In the genomic region with DNA sequence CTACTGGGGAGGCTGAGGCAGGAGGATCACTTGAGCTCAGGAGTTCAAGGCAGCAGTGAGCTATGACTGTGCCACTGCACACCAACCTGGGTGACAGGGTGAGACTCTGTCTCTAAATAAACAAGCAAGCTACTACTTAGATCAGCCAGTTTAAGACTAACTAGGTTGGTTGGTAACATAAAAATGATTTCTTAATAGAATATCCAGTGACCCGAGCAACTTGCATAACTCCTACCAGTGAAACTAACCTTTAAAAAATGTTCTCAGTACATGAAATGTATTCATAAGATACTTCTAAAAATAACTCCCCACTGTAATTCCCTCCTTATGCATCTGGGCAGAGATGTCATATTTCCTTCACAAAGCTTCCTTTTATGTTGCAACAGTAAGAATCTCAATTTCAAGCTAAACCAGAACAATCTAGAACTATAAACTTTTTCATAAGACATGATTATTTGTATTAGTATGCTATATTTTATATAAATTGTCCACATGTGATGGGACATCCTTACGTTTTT, we compare ENCODE assay signal across 8 cellular contexts. TPM values are rescaled to one million over a fixed set of nuclear protein-coding genes. Genes with fewer than 3 reads are reported as not detected.
DNase-seq lines count a peak whose midpoint lies in the region; ATAC-seq and TF ChIP-seq lines count a peak whose summit lies in the region.

No MANE protein-coding gene starts in this region.

- in situ Hi-C loops in gastrocnemius medialis (cut with MboI; ENCODE audit: low sequenced_read_pairs in 4 of 4), result no loop called here

- no peak overlapping the region for H3K4me3 ChIP-seq in esophagus squamous epithelium
- no peak overlapping the region for H3K4me3 ChIP-seq in gastrocnemius medialis

- H3K9me3 ChIP-seq in esophagus squamous epithelium (no peaks in the 10 kb centered on the region), gastrocnemius medialis (no peaks in the 10 kb centered on the region)

- TF ChIP-seq CTCF in esophagus squamous epithelium (IDR thresholded peaks at IDR 0.05) (no peak), gastrocnemius medialis (IDR thresholded peaks at IDR 0.05 in 4 of 5, conservative IDR thresholded peaks at IDR 0.05 in 1 of 5) (no peak)

- intact Hi-C loops in Right ventricle myocardium inferior (cut with DNase I) (no loop called here), cardiac septum (cut with DNase I) (no loop called here), esophagus squamous epithelium (cut with DNase I) (no loop called here), gastrocnemius medialis (cut with DNase I; ENCODE audit: low total_unique reads) (no loop called here)

- H3K27ac ChIP-seq in esophagus squamous epithelium, result peak overlapping the region in 3 of 4 donors; percentile 38 to 62 (median 51)
- peak overlapping the region; percentile 62 to 74 (median 64) for H3K27ac ChIP-seq in gastrocnemius medialis

- no peaks in the 10 kb centered on the region for H3K27me3 ChIP-seq in esophagus squamous epithelium
- H3K27me3 ChIP-seq in gastrocnemius medialis, result no peaks in the 10 kb centered on the region

- ATAC-seq in Right ventricle myocardium inferior (peak; percentile 42), gastrocnemius medialis (peak; percentile 85 to 98)

- no peak for DNase-seq in Right ventricle myocardium inferior (ENCODE audit: missing footprints)
- DNase-seq in cardiac septum (ENCODE audit: low spot score), result no peak
- peak; percentile 57 for DNase-seq in RPMI7951 (ENCODE audit: low read depth)
- no peak for DNase-seq in esophagus squamous epithelium (lab: John Stamatoyannopoulos, UW)
- no peak for DNase-seq in gastrocnemius medialis
- DNase-seq in OCI-M2 (lab: John Stamatoyannopoulos, UW; ENCODE audit: unreplicated experiment), result no peak
- no peak for DNase-seq in NCI-H748 treated with DMSO at 0.1 percent for 48 hours (lab: John Stamatoyannopoulos, UW)
- no peak for DNase-seq in HT-29 (ENCODE audit: low spot score)

- 19 to 24% methylated on average over 2 of the region's 2 CpGs for WGBS in esophagus squamous epithelium, 2 donors

- H3K4me1 ChIP-seq in esophagus squamous epithelium (peaks cover 6 to 34% (median 6%) of the 10 kb centered on the region in 3 donors), gastrocnemius medialis (peaks cover 16 to 23% of the 10 kb centered on the region in 2 donors)

- peaks cover 0 to 5% (median 0%) of the 10 kb centered on the region in 3 donors for H3K36me3 ChIP-seq in esophagus squamous epithelium
- H3K36me3 ChIP-seq in gastrocnemius medialis, result no peaks in the 10 kb centered on the region

- TF ChIP-seq POLR2A in esophagus squamous epithelium (IDR thresholded peaks at IDR 0.05) (no peak), gastrocnemius medialis (IDR thresholded peaks at IDR 0.05) (no peak)

RNA-seq across cellular contexts. Expression of gene TAOK3, which starts 15.8 kb away (rescaled TPM):
- total RNA-seq in Right ventricle myocardium inferior (20.3 TPM), cardiac septum (21.7 TPM), esophagus squamous epithelium (10 to 100 TPM; 13.7 to 27.7 (median 21.1) TPM), gastrocnemius medialis (10 to 100 TPM; 13.5 to 24.5 (median 15.1) TPM)
- 17.7 and 22.6 TPM in 2 replicates for total RNA-seq in RPMI7951 (2014; rRNA removed; shearing (Covaris generic))
- total RNA-seq in HT-29 (2014; rRNA removed; shearing (Covaris generic)), result 3.1 and 5.5 TPM in 2 replicates

RNA-seq across cellular contexts. Expression of gene SUDS3, which starts 19.5 kb away (rescaled TPM):
- total RNA-seq in Right ventricle myocardium inferior (18.4 TPM), cardiac septum (25.4 TPM), esophagus squamous epithelium (10 to 100 TPM; 43.3 to 55.0 (median 44.8) TPM), gastrocnemius medialis (10 to 100 TPM; 17.0 to 33.2 (median 29.1) TPM)
- 20.5 and 32.0 TPM in 2 replicates for total RNA-seq in RPMI7951 (2014; rRNA removed; shearing (Covaris generic))
- 32.2 and 33.6 TPM in 2 replicates for total RNA-seq in HT-29 (2014; rRNA removed; shearing (Covaris generic))
